Comparison of ENCODE assay signal across 35 cellular contexts in the genomic region with DNA sequence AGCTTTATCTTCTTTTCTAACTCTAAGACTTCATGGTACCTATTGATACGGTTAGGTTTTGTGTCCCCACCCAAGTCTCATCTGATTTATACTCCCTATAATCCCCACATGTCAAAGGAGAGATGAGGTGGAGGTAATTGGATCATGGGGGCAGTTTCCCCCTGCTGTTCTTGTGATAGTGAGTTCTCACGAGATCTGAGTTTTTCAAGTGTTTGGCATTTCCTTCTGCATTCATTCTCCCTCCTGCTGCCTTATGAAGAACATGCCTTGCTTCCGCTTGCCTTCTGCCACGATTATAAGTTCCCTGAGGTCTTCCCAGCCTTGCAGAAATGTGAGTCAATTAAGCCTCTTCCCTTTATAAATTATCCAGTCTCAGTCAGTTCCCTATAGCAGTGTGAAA. TPM values are rescaled to one million over a fixed set of nuclear protein-coding genes. Genes with fewer than 3 reads are reported as not detected.
"Had no signal": no experiment of that assay in that cellular context is flagged by ENCODE, and none has a peak within 500 bp of the region (broad histone marks: within the 10 kb centered on the region; RNA-seq: fewer than 3 reads in every experiment).

No MANE protein-coding gene starts in this region.

- H3K27ac ChIP-seq: adrenal gland, body of pancreas, esophagus muscularis mucosa, foreskin keratinocyte, gastrocnemius medialis, heart left ventricle had no signal

- H3K4me3 Mint-ChIP-seq: activated CD4-positive, alpha-beta memory T cell treated with anti-CD3 and anti-CD28 coated beads, Interleukin-2, amount 10 ng/mL, durations not matched to agents 7 days and 5 days; activated CD4-positive, alpha-beta T cell treated with anti-CD3 and anti-CD28 coated beads for 36 hours; activated CD4-positive, alpha-beta T cell treated with anti-CD3 and anti-CD28 coated beads, Interleukin-2, amount 10 ng/mL, durations not matched to agents 24 days and 14 days; activated naive CD8-positive, alpha-beta T cell; activated T-cell treated with anti-CD3 and anti-CD28 coated beads, Interleukin-2, amount 50 U/mL, for 24 hours; activated T-cell treated with anti-CD3 and anti-CD28 coated beads, Interleukin-2, amount 50 U/mL, for 72 hours; effector memory CD8-positive, alpha-beta T cell; T-helper 17 cell; T-helper 2 cell treated with Interferon-gamma antibody and Interleukin-4, amounts not matched to agents 5 μg/mL and 100 μg/mL, for 36 hours had no signal

- H3K4me1 ChIP-seq: adrenal gland, foreskin keratinocyte had no signal

- H3K36me3 Mint-ChIP-seq: activated naive CD8-positive, alpha-beta T cell had no signal

- H3K4me3 ChIP-seq: adrenal gland, body of pancreas, esophagus muscularis mucosa, gastrocnemius medialis, heart left ventricle had no signal

- H3K9me3 Mint-ChIP-seq: activated CD4-positive, alpha-beta memory T cell treated with anti-CD3 and anti-CD28 coated beads, Interleukin-2, amount 10 ng/mL, durations not matched to agents 7 days and 5 days; activated CD4-positive, alpha-beta T cell treated with anti-CD3 and anti-CD28 coated beads, Interleukin-2, amount 10 ng/mL, durations not matched to agents 24 days and 14 days; T-helper 2 cell treated with Interferon-gamma antibody and Interleukin-4, amounts not matched to agents 5 μg/mL and 100 μg/mL, for 36 hours had no signal

- H3K27ac Mint-ChIP-seq: activated CD4-positive, alpha-beta memory T cell treated with anti-CD3 and anti-CD28 coated beads, Interleukin-2, amount 10 ng/mL, durations not matched to agents 7 days and 5 days; activated CD4-positive, alpha-beta T cell treated with anti-CD3 and anti-CD28 coated beads for 36 hours; activated CD4-positive, alpha-beta T cell treated with anti-CD3 and anti-CD28 coated beads, Interleukin-2, amount 10 ng/mL, durations not matched to agents 24 days and 14 days; activated naive CD8-positive, alpha-beta T cell; activated T-cell treated with anti-CD3 and anti-CD28 coated beads, Interleukin-2, amount 50 U/mL, for 24 hours; activated T-cell treated with anti-CD3 and anti-CD28 coated beads, Interleukin-2, amount 50 U/mL, for 72 hours; effector memory CD8-positive, alpha-beta T cell; T-helper 17 cell; T-helper 2 cell treated with Interferon-gamma antibody and Interleukin-4, amounts not matched to agents 5 μg/mL and 100 μg/mL, for 36 hours had no signal

- FAIRE-seq: colon had no signal

- H3K9me3 ChIP-seq: adrenal gland, body of pancreas, esophagus muscularis mucosa, gastrocnemius medialis, heart left ventricle had no signal

- H3K36me3 ChIP-seq: adrenal gland, esophagus muscularis mucosa, gastrocnemius medialis, heart left ventricle had no signal

- DNase-seq: activated CD4-positive, alpha-beta memory T cell treated with anti-CD3 and anti-CD28 coated beads, Interleukin-2, amount 10 ng/mL, durations not matched to agents 7 days and 5 days; activated CD4-positive, alpha-beta T cell treated with anti-CD3 and anti-CD28 coated beads for 36 hours; activated CD4-positive, alpha-beta T cell treated with anti-CD3 and anti-CD28 coated beads, Interleukin-2, amount 10 ng/mL, durations not matched to agents 24 days and 14 days; activated CD4-positive, alpha-beta T cell treated with anti-CD3 and anti-CD28 coated beads, Interleukin-2, amount 50 U/mL, for 4 hours; activated CD4-positive, CD25-positive, alpha-beta regulatory T cell; activated CD4-positive, CD25-positive, alpha-beta regulatory T cell treated with anti-CD3 and anti-CD28 coated beads, Interleukin-2, amount 50 U/mL, for 72 hours; activated CD8-positive, alpha-beta memory T cell treated with anti-CD3 and anti-CD28 coated beads, Interleukin-2, amount 50 U/mL, for 48 hours; activated effector memory CD4-positive, alpha-beta T cell treated with Interleukin-2 at 50 U/mL for 16 hours; activated gamma-delta T cell treated with Interleukin-2 at 50 U/mL for 16 hours; activated naive CD4-positive, alpha-beta T cell treated with anti-CD3 and anti-CD28 coated beads, Interleukin-2, amount 50 U/mL, for 16 hours; activated naive CD4-positive, alpha-beta T cell treated with Interleukin-2 at 50 U/mL for 16 hours; activated T-cell treated with anti-CD3 and anti-CD28 coated beads for 4 hours; activated T-cell treated with anti-CD3 and anti-CD28 coated beads, Interleukin-2, amount 50 U/mL, for 24 hours; activated T-cell treated with anti-CD3 and anti-CD28 coated beads, Interleukin-2, amount 50 U/mL, for 72 hours; adrenal gland; amygdala; aorta; body of pancreas; caudate nucleus; cortex of kidney; dermis blood vessel endothelial cell; effector CD4-positive, alpha-beta T cell; effector memory CD8-positive, alpha-beta T cell; erythroblast; foreskin keratinocyte; gastrocnemius medialis; glutamatergic neuron; heart left ventricle; T-helper 1 cell; T-helper 17 cell; T1000 had no signal

- H3K4me1 Mint-ChIP-seq: activated CD4-positive, alpha-beta memory T cell treated with anti-CD3 and anti-CD28 coated beads, Interleukin-2, amount 10 ng/mL, durations not matched to agents 7 days and 5 days; activated CD4-positive, alpha-beta T cell treated with anti-CD3 and anti-CD28 coated beads for 36 hours; activated CD4-positive, alpha-beta T cell treated with anti-CD3 and anti-CD28 coated beads, Interleukin-2, amount 10 ng/mL, durations not matched to agents 24 days and 14 days had no signal

- H3K27me3 ChIP-seq: body of pancreas had no signal

RNA-seq across cellular contexts. Expression of a gene that starts 5.1 kb away (rescaled TPM):
- total RNA-seq: activated CD4-positive, alpha-beta memory T cell treated with anti-CD3 and anti-CD28 coated beads, Interleukin-2, amount 10 ng/mL, durations not matched to agents 7 days and 5 days; activated CD4-positive, alpha-beta T cell treated with anti-CD3 and anti-CD28 coated beads for 36 hours; activated CD4-positive, alpha-beta T cell treated with anti-CD3 and anti-CD28 coated beads, Interleukin-2, amount 10 ng/mL, durations not matched to agents 24 days and 14 days; activated T-cell treated with anti-CD3 and anti-CD28 coated beads, Interleukin-2, amount 50 U/mL, for 72 hours; T-helper 17 cell had no signal
